18 cellular contexts compared by ENCODE assay signal in genomic region chr17:70314506-70314905, GRCh38.
DNase-seq lines count a peak whose midpoint lies in the region; ATAC-seq and TF ChIP-seq lines count a peak whose summit lies in the region.
"Had no signal": no experiment of that assay in that cellular context is flagged by ENCODE, and none has a peak within 500 bp of the region (broad histone marks: within the 10 kb centered on the region; RNA-seq: fewer than 3 reads in every experiment).

No MANE protein-coding gene starts in this region.

- ATAC-seq in SK-N-SH treated with all-trans-retinoic acid at 6 μM for 48 hours (no peak), upper lobe of right lung (peak; percentile 79), HG03097 (IDR thresholded peaks at IDR 0.05; ENCODE audit: low FRiP score, unreplicated experiment) (no peak)
- ATAC-seq: left ventricle myocardium superior, sciatic nerve had no signal

- no peaks in the 10 kb centered on the region for H4K20me1 ChIP-seq in SK-N-SH (ENCODE audit: insufficient read depth)

- no peak overlapping the region for H2AFZ ChIP-seq in SK-N-SH (ENCODE audit: low read depth)

- no peak overlapping the region for H3K27ac ChIP-seq in SK-N-SH (ENCODE audit: low read depth in 2 of 2, low read length in 1 of 2)
- H3K27ac ChIP-seq in upper lobe of right lung: no peak overlapping the region

- intact Hi-C loops in upper lobe of right lung (cut with DNase I): no loop called here

- no peaks in the 10 kb centered on the region for H3K79me2 ChIP-seq in SK-N-SH (ENCODE audit: insufficient read depth)

- H3K27me3 ChIP-seq in SK-N-SH (ENCODE audit: insufficient read depth) (no peaks in the 10 kb centered on the region), upper lobe of right lung (no peaks in the 10 kb centered on the region)

- H3K9me3 ChIP-seq in SK-N-SH (no peaks in the 10 kb centered on the region), upper lobe of right lung (no peaks in the 10 kb centered on the region)

- WGBS in SK-N-SH (ENCODE audit: low lambda C conversion rate): 85% methylated on average over 6 of the region's 6 CpGs

- H3K36me3 ChIP-seq in SK-N-SH (replicated peaks in 1 of 2; ENCODE audit: control insufficient read depth in 1 of 2, insufficient read depth in 2 of 2, low read length in 1 of 2) (no peaks in the 10 kb centered on the region), upper lobe of right lung (no peaks in the 10 kb centered on the region)

- H3K9me2 ChIP-seq in SK-N-SH: no peaks in the 10 kb centered on the region

- H3K4me1 ChIP-seq in SK-N-SH (ENCODE audit: control insufficient read depth in 1 of 2, insufficient read depth in 2 of 2, low read depth in 1 of 2, low read length in 1 of 2): no peaks in the 10 kb centered on the region; a peak in 1 of 4 replicates
- no peaks in the 10 kb centered on the region for H3K4me1 ChIP-seq in upper lobe of right lung

- CTCF ChIA-PET in SK-N-SH (lab: Yijun Ruan, JAX): interaction anchor here (0.6 to 1.6 kb wide), 2 partner anchors 146 to 1718 kb away, joined by 4 to 5 read pairs; no protein-coding TSS in a partner anchor

- DNase-seq in SK-N-SH (no peak), NOMO-1 (lab: John Stamatoyannopoulos, UW; ENCODE audit: unreplicated experiment in 2 of 2) (peak; percentile 71 to 92), iris pigment epithelial cell (ENCODE audit: low read depth) (peak; percentile 59), upper lobe of right lung (no peak), NCI-H446 (lab: John Stamatoyannopoulos, UW) (no peak), RPMI8226 (no peak)
- DNase-seq: activated CD8-positive, alpha-beta memory T cell treated with anti-CD3 and anti-CD28 coated beads, Interleukin-2, amount 50 U/mL, for 4 hours; activated naive CD8-positive, alpha-beta T cell treated with anti-CD3 and anti-CD28 coated beads for 36 hours; CD4-positive, CD25-positive, alpha-beta regulatory T cell; immature natural killer cell; left ventricle myocardium superior; NCI-H1436; NCI-H526 treated with DMSO at 0.1 percent for 48 hours; posterior cingulate gyrus; Right ventricle myocardium superior had no signal

- H3K4me2 ChIP-seq in SK-N-SH: 0 out of 2 replicates have a peak overlapping the region, but pooled peaks have one; percentile 51

- TF ChIP-seq EP300 in SK-N-SH (IDR thresholded peaks at IDR 0.05; ENCODE audit: borderline replicate concordance in 1 of 2, low read depth in 1 of 2, low read length in 1 of 2): no peak

- TF ChIP-seq RAD21 in SK-N-SH (IDR thresholded peaks at IDR 0.05; ENCODE audit: low read length): no peak

- TF ChIP-seq CTCF in SK-N-SH (IDR thresholded peaks at IDR 0.05) (no peak), upper lobe of right lung (IDR thresholded peaks at IDR 0.05) (no peak)

- no peak overlapping the region for H3K9ac ChIP-seq in SK-N-SH

- POLR2A ChIA-PET in SK-N-SH (lab: Yijun Ruan, JAX): no interaction called here

- no peaks in the 10 kb centered on the region for H3F3A ChIP-seq in SK-N-SH (replicated peaks; ENCODE audit: insufficient read depth)

- H3K4me3 ChIP-seq in SK-N-SH (ENCODE audit: low read depth in 2 of 2, low read length in 1 of 2): no peak overlapping the region
- no peak overlapping the region for H3K4me3 ChIP-seq in upper lobe of right lung

TF ChIP-seq in SK-N-SH, 30 proteins besides CTCF, POLR2A, EP300 and RAD21 (continues in another document):
- no peak for TF ChIP-seq MEF2A (IDR thresholded peaks at IDR 0.05; ENCODE audit: borderline replicate concordance, low read depth)
- no peak for TF ChIP-seq YY1 (IDR thresholded peaks at IDR 0.05; ENCODE audit: low read depth)
- TF ChIP-seq FOXJ3 (CRISPR knock-in tag; IDR thresholded peaks at IDR 0.05): no peak
- no peak for TF ChIP-seq NFIC (IDR thresholded peaks at IDR 0.05; ENCODE audit: borderline replicate concordance)
- no peak for TF ChIP-seq JUND (IDR thresholded peaks at IDR 0.05)
- no peak for TF ChIP-seq RXRA (IDR thresholded peaks at IDR 0.05; ENCODE audit: borderline replicate concordance, low read depth)
- TF ChIP-seq POLR2AphosphoS5 (IDR thresholded peaks at IDR 0.05; ENCODE audit: low read depth, low read length): no peak
- TF ChIP-seq TCF12 (IDR thresholded peaks at IDR 0.05): no peak
- TF ChIP-seq SIN3A (IDR thresholded peaks at IDR 0.05; ENCODE audit: borderline replicate concordance, low read depth, low read length): no peak
- TF ChIP-seq USF2 (IDR thresholded peaks at IDR 0.05; ENCODE audit: borderline replicate concordance, low read depth, low read length): no peak

TF ChIP-seq in SK-N-SH treated with all-trans-retinoic acid at 6 μM for 48 hours, 23 proteins besides CTCF, POLR2A, EP300 and RAD21:
- no peak for TF ChIP-seq ZC3H10 (CRISPR knock-in tag; IDR thresholded peaks at IDR 0.05)
- no peak for TF ChIP-seq PATZ1 (CRISPR knock-in tag; IDR thresholded peaks at IDR 0.05; ENCODE audit: borderline replicate concordance)
TF ChIP-seq in SK-N-SH treated with all-trans-retinoic acid at 6 μM for 48 hours: peak in this region for 0.

Comparison
In these comparisons a context has a peak if more than half of its experiments do, and no peak if none do; other contexts are left out.
1. DNase-seq: peak in NOMO-1 (2 of 2) and iris pigment epithelial cell (single experiment); none in SK-N-SH (single experiment), upper lobe of right lung (single experiment), NCI-H446 (0 of 2) and RPMI8226 (single experiment).